27 cellular contexts compared by ENCODE assay signal in the genomic region with DNA sequence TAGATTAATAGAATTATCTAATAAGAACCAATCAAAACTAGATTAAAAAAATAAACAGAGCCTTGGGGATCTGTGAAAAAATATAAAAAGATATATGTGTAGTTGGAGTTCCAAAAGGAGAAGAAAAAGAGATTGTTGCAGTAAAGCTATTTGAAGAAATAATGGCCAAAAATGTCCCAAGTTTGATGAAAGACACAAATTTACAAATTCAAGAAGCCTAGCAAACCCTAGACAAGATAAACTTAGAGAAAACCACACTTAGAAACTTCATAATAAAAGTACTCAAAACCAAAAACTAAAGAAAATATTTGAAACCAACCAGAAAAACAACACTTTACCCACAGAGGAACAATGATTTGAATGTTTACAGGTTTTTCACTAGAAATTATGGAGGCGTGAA.
"Had no signal": no experiment of that assay in that cellular context is flagged by ENCODE, and none has a peak within 500 bp of the region (broad histone marks: within the 10 kb centered on the region; RNA-seq: fewer than 3 reads in every experiment).

No MANE protein-coding gene starts in this region.

- H3K36me3 ChIP-seq: stomach, suprapubic skin, thoracic aorta, thyroid gland, tibial artery, tibial nerve, transverse colon, upper lobe of left lung, upper lobe of right lung, uterus, vagina had no signal

- DNase-seq: stimulated activated CD4-positive, alpha-beta T cell treated with anti-CD3 and anti-CD28 coated beads, Interleukin-2, amount 100 ng/mL, for 48 hours; stimulated activated CD4-positive, alpha-beta T cell treated with anti-CD3 and anti-CD28 coated beads, Interleukin-4, amount 100 ng/mL, for 1 hour; stimulated activated CD4-positive, alpha-beta T cell treated with anti-CD3 and anti-CD28 coated beads, Interleukin-4, amount 100 ng/mL, for 24 hours; stimulated activated CD4-positive, alpha-beta T cell treated with anti-CD3 and anti-CD28 coated beads, Interleukin-4, amount 100 ng/mL, for 4 hours; stimulated activated CD8-positive, alpha-beta memory T cell treated with anti-CD3 and anti-CD28 coated beads, Interleukin-4, amount 100 ng/mL, for 48 hours; stimulated activated naive B cell treated with anti-CD40 and anti-IgM and Interleukin-4, amounts not matched to agents 10 μg/mL and 1 μg/mL and 100 μg/mL, for 72 hours; stimulated activated naive CD4-positive, alpha-beta T cell; stimulated activated naive CD4-positive, alpha-beta T cell treated with Interleukin-2 at 50 U/mL for 16 hours; stimulated activated naive CD8-positive, alpha-beta T cell treated with anti-CD3 and anti-CD28 coated beads, Interleukin-15, amount 100 ng/mL, for 72 hours; stimulated activated naive CD8-positive, alpha-beta T cell treated with anti-CD3 and anti-CD28 coated beads, Interleukin-15, Interleukin-2, amounts not matched to agents 100 U/mL and 50 U/mL, for 24 hours; stomach; substantia nigra; testis; thyroid gland; tibial artery; transverse colon; trophoblast cell; upper lobe of left lung; upper lobe of right lung; uterus had no signal

- H3K4me3 ChIP-seq: stomach, suprapubic skin, testis, thoracic aorta, thyroid gland, tibial artery, tibial nerve, transverse colon, upper lobe of left lung, upper lobe of right lung, uterus, vagina had no signal

- H3K27ac ChIP-seq: stomach, suprapubic skin, testis, thoracic aorta, thyroid gland, tibial artery, tibial nerve, transverse colon, upper lobe of left lung, upper lobe of right lung, uterus, vagina had no signal

- H3K9me3 ChIP-seq: testis, thoracic aorta, thyroid gland, transverse colon, upper lobe of right lung, vagina had no signal

- H3K4me1 ChIP-seq: stomach, suprapubic skin, testis, thyroid gland, tibial artery, tibial nerve, transverse colon, upper lobe of left lung, upper lobe of right lung, uterus, vagina had no signal

- ATAC-seq: stimulated activated effector memory CD8-positive, alpha-beta T cell treated with anti-CD3 and anti-CD28 coated beads, Interleukin-12 subunit alpha, Interleukin-12 subunit beta, amount 100 ng/mL, for 72 hours; stimulated activated memory B cell treated with anti-CD40 and anti-IgM and Interleukin-4, amounts not matched to agents 10 μg/mL and 1 μg/mL and 100 μg/mL, for 72 hours; stimulated activated naive B cell treated with anti-CD40 and anti-IgM and Interleukin-4, amounts not matched to agents 10 μg/mL and 1 μg/mL and 100 μg/mL, for 72 hours; stimulated activated naive CD8-positive, alpha-beta T cell treated with anti-CD3 and anti-CD28 coated beads, Interleukin-15, amount 100 ng/mL, for 72 hours; stimulated activated naive CD8-positive, alpha-beta T cell treated with anti-CD3 and anti-CD28 coated beads, Interleukin-15, Interleukin-2, amounts not matched to agents 100 U/mL and 50 U/mL, for 24 hours; upper lobe of right lung had no signal

- FAIRE-seq: urothelium cell line had no signal
